ENCODE assay signal across 18 cellular contexts in genomic region chr14:99552021-99552553, GRCh38. TPM values are rescaled to one million over a fixed set of nuclear protein-coding genes. Genes with fewer than 3 reads are reported as not detected.
DNase-seq lines count a peak whose midpoint lies in the region; ATAC-seq and TF ChIP-seq lines count a peak whose summit lies in the region.
"Had no signal": no experiment of that assay in that cellular context is flagged by ENCODE, and none has a peak within 500 bp of the region (broad histone marks: within the 10 kb centered on the region; RNA-seq: fewer than 3 reads in every experiment).

No MANE protein-coding gene starts in this region.

- intact Hi-C loops in heart left ventricle (cut with DNase I) (no loop called here), right cardiac atrium (cut with DNase I) (no loop called here), left ventricle myocardium inferior (cut with micrococcal nuclease) (no loop called here), transverse colon (cut with DNase I; ENCODE audit: low total_unique reads) (no loop called here)

- H3K9me3 ChIP-seq in heart left ventricle, result no peaks in the 10 kb centered on the region
- H3K9me3 ChIP-seq in right cardiac atrium (ENCODE audit: control insufficient read depth, low read length), result no peaks in the 10 kb centered on the region
- H3K9me3 ChIP-seq in left ventricle myocardium inferior (replicated peaks), result no peaks in the 10 kb centered on the region
- no peaks in the 10 kb centered on the region for H3K9me3 ChIP-seq in muscle layer of duodenum (ENCODE audit: control insufficient read depth in 1 of 2, low read length in 2 of 2)
- H3K9me3 ChIP-seq in transverse colon, result no peaks in the 10 kb centered on the region

- TF ChIP-seq EP300 in transverse colon (IDR thresholded peaks at IDR 0.05; ENCODE audit: low read depth), result no peak

- no peaks in the 10 kb centered on the region for H3K36me3 ChIP-seq in heart left ventricle
- no peaks in the 10 kb centered on the region for H3K36me3 ChIP-seq in left ventricle myocardium inferior
- H3K36me3 ChIP-seq in muscle layer of duodenum (ENCODE audit: control insufficient read depth in 1 of 2, insufficient read depth in 2 of 2, low read length in 2 of 2), result no peaks in the 10 kb centered on the region
- no peaks in the 10 kb centered on the region for H3K36me3 ChIP-seq in transverse colon

- H3K4me1 ChIP-seq in heart left ventricle, result peaks cover 0 to 64% (median 32%) of the 10 kb centered on the region in 12 donors
- peaks cover 9% of the 10 kb centered on the region for H3K4me1 ChIP-seq in right cardiac atrium (ENCODE audit: control insufficient read depth, insufficient read depth, low read length)
- peaks cover 66% of the 10 kb centered on the region for H3K4me1 ChIP-seq in left ventricle myocardium inferior
- peaks cover 12 to 50% of the 10 kb centered on the region in 2 donors for H3K4me1 ChIP-seq in muscle layer of duodenum (ENCODE audit: control insufficient read depth in 1 of 2, insufficient read depth in 2 of 2, low read length in 2 of 2)
- H3K4me1 ChIP-seq in transverse colon, result peaks cover 37 to 50% (median 46%) of the 10 kb centered on the region in 4 donors

- TF ChIP-seq POLR2A in heart left ventricle (IDR thresholded peaks at IDR 0.05) (no peak), transverse colon (IDR thresholded peaks at IDR 0.05) (no peak)

- 25 to 93% (median 73%) methylated on average over 1 to 9 of the region's 9 CpGs for WGBS in heart left ventricle, 4 donors
- 71% methylated on average over 9 of the region's 9 CpGs for WGBS in right cardiac atrium
- WGBS in transverse colon (ENCODE audit: low coverage in 1 of 2), 2 donors, result 73% methylated on average over 8 of the region's 9 CpGs; no CpG with 5 or more reads in 1 of the 2 donors

- no peak overlapping the region for H3K4me3 ChIP-seq in heart left ventricle
- no peak overlapping the region for H3K4me3 ChIP-seq in right cardiac atrium (ENCODE audit: low read length)
- no peak overlapping the region for H3K4me3 ChIP-seq in left ventricle myocardium inferior
- H3K4me3 ChIP-seq in muscle layer of duodenum (ENCODE audit: low read depth in 1 of 2, low read length in 2 of 2), result no peak overlapping the region
- H3K4me3 ChIP-seq in transverse colon, result no peak overlapping the region
- H3K4me3 ChIP-seq: GM12878 had no signal

- no peaks in the 10 kb centered on the region for H3K27me3 ChIP-seq in heart left ventricle
- H3K27me3 ChIP-seq in right cardiac atrium (ENCODE audit: control insufficient read depth, insufficient read depth), result no peaks in the 10 kb centered on the region
- no peaks in the 10 kb centered on the region for H3K27me3 ChIP-seq in left ventricle myocardium inferior (ENCODE audit: low read depth)
- no peaks in the 10 kb centered on the region for H3K27me3 ChIP-seq in muscle layer of duodenum (ENCODE audit: low read depth, low read length)
- no peaks in the 10 kb centered on the region for H3K27me3 ChIP-seq in transverse colon

- ATAC-seq in heart left ventricle, result peak in 1 of 4 donors; percentile 6
- no peak for ATAC-seq in right cardiac atrium
- no peak for ATAC-seq in GM18868 (IDR thresholded peaks at IDR 0.05; ENCODE audit: unreplicated experiment)
- ATAC-seq: PC-3 had no signal

- peak overlapping the region in 8 of 12 donors; percentile 25 to 83 (median 62) for H3K27ac ChIP-seq in heart left ventricle
- no peak overlapping the region for H3K27ac ChIP-seq in right cardiac atrium (ENCODE audit: low read length)
- H3K27ac ChIP-seq in left ventricle myocardium inferior (replicated peaks), result peak overlapping the region; percentile 90
- H3K27ac ChIP-seq in muscle layer of duodenum (ENCODE audit: low read length), result peak overlapping the region; percentile 45
- peak overlapping the region; percentile 65 to 82 (median 74) for H3K27ac ChIP-seq in transverse colon

- in situ Hi-C loops in transverse colon (cut with MboI; ENCODE audit: low pct_ligation_motif_present in 1 of 4, low pct_unique_long_range_greater_than_20kb in 1 of 4, low sequenced_read_pairs in 3 of 4), result no loop called here

- TF ChIP-seq CTCF in heart left ventricle (IDR thresholded peaks at IDR 0.05), result no peak
- no peak for TF ChIP-seq CTCF in left ventricle myocardium inferior (IDR thresholded peaks at IDR 0.05; ENCODE audit: borderline replicate concordance)
- TF ChIP-seq CTCF in transverse colon (IDR thresholded peaks at IDR 0.05), result no peak

- DNase-seq in heart left ventricle (no peak), right cardiac atrium (no peak), left ventricle myocardium inferior (no peak), transverse colon (no peak), NCI-H345 (lab: John Stamatoyannopoulos, UW) (no peak), NCI-H1694 (lab: John Stamatoyannopoulos, UW) (no peak)
- DNase-seq: C1 segment of cervical spinal cord, COR-L47, HCEC 1CT, IMR-90, MV-4-11, NCI-H1417 treated with DMSO at 0.1 percent for 48 hours, NCI-H2029 treated with DMSO at 0.1 percent for 48 hours, NCI-H526, PC-3 had no signal

RNA-seq across cellular contexts. Expression of gene CCDC85C, which starts 51.9 kb away (rescaled TPM):
- total RNA-seq in heart left ventricle (10 to 100 TPM; 22.5 to 45.4 (median 29.2) TPM), right cardiac atrium (10 to 100 TPM; 21.0 to 23.3 (median 22.0) TPM), left ventricle myocardium inferior (41.0 TPM), transverse colon (10 to 100 TPM; 19.3 to 55.4 (median 45.7) TPM)
- polyA plus RNA-seq in heart left ventricle (10 to 100 TPM; 29.7 to 43.5 TPM), right cardiac atrium (31.5 TPM)
